In the genomic region with DNA sequence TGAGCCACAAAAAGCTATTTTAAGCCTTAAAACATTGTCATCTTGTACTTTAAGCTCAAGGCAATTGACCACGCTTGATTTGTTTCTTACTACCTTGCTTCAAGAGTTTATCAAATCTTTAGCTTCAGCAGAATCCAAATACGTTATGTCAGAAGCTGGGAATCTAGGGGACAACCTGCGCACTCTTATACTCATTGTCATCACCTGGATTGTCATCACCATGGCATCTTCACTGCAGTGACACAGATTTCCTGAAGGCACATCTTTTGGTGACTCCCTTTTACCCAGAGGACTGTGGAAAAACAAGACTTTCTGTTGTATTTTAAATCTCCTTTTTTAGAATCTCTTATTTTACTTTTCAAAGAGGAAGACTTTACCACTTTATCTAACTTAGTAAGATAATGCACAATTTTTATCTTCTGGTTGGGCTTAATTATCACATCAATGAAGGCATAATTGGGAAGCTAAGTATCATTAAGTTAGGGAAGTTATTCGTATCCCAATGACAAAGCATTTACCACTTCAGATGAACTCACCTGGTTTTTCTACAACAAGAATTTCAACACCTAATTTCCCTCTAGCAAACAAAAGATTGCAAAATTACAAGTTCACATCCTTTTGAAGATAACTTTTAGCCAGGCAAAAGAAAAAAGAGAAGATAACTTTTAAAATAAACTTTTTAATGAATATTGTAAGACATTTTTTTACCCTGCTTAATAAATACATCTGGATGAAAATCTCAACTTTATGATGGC, we compare ENCODE assay signal across 27 cellular contexts.
"Had no signal": no experiment of that assay in that cellular context is flagged by ENCODE, and none has a peak within 500 bp of the region (broad histone marks: within the 10 kb centered on the region; RNA-seq: fewer than 3 reads in every experiment).

No MANE protein-coding gene starts in this region.

- H3K36me3 ChIP-seq: gastroesophageal sphincter, ovary, stomach, suprapubic skin, tibial artery had no signal

- H3K27me3 ChIP-seq: left lung, ovary, suprapubic skin had no signal

- H3K9me3 ChIP-seq: gastroesophageal sphincter, left lung, mucosa of descending colon, ovary, stomach, suprapubic skin, tibial artery had no signal

- H3K27me3 Mint-ChIP-seq: activated CD4-positive, alpha-beta memory T cell treated with anti-CD3 and anti-CD28 coated beads, Interleukin-2, amount 10 ng/mL, durations not matched to agents 7 days and 5 days; activated CD4-positive, alpha-beta T cell treated with anti-CD3 and anti-CD28 coated beads, Interleukin-2, amount 10 ng/mL, durations not matched to agents 7 days and 5 days; activated T-cell treated with anti-CD3 and anti-CD28 coated beads, Interleukin-2, amount 50 U/mL, for 24 hours had no signal

- H3K4me3 ChIP-seq: gastroesophageal sphincter, left lung, lung, mucosa of descending colon, ovary, skin epidermis, stomach, suprapubic skin, tibial artery had no signal

- H3K9me3 Mint-ChIP-seq: activated CD4-positive, alpha-beta memory T cell treated with anti-CD3 and anti-CD28 coated beads, Interleukin-2, amount 10 ng/mL, durations not matched to agents 7 days and 5 days; activated CD4-positive, alpha-beta T cell treated with anti-CD3 and anti-CD28 coated beads, Interleukin-2, amount 10 ng/mL, durations not matched to agents 7 days and 5 days; activated T-cell treated with anti-CD3 and anti-CD28 coated beads, Interleukin-2, amount 50 U/mL, for 24 hours; nephron progenitor cell had no signal

- H3K4me1 ChIP-seq: gastroesophageal sphincter, stomach, suprapubic skin, tibial artery had no signal

- H3K27ac ChIP-seq: gastroesophageal sphincter, ovary, skin epidermis, stomach, suprapubic skin, tibial artery had no signal

- DNase-seq: activated CD4-positive, alpha-beta memory T cell treated with anti-CD3 and anti-CD28 coated beads, Interleukin-2, amount 10 ng/mL, durations not matched to agents 7 days and 5 days; activated CD4-positive, alpha-beta T cell treated with anti-CD3 and anti-CD28 coated beads for 1 hour; activated CD4-positive, alpha-beta T cell treated with anti-CD3 and anti-CD28 coated beads, Interleukin-2, amount 10 ng/mL, durations not matched to agents 7 days and 5 days; activated CD8-positive, alpha-beta memory T cell treated with anti-CD3 and anti-CD28 coated beads, Interleukin-2, amount 50 U/mL, for 48 hours; activated gamma-delta T cell treated with Interleukin-2 at 50 U/mL for 16 hours; activated naive CD4-positive, alpha-beta T cell treated with anti-CD3 and anti-CD28 coated beads, Interleukin-2, amount 50 U/mL, for 16 hours; activated T-cell treated with anti-CD3 and anti-CD28 coated beads, Interleukin-2, amount 50 U/mL, for 24 hours; anterior cingulate cortex; dermis blood vessel endothelial cell; effector CD4-positive, alpha-beta T cell; hypothalamus; kidney glomerular epithelial cell; left lung; mucosa of descending colon; nephron progenitor cell; ovary; stimulated activated CD4-positive, alpha-beta T cell treated with anti-CD3 and anti-CD28 coated beads, Interleukin-12 subunit alpha, Interleukin-12 subunit beta, amount 100 ng/mL, for 4 hours; stimulated activated CD4-positive, alpha-beta T cell treated with anti-CD3 and anti-CD28 coated beads, Interleukin-4, amount 100 ng/mL, for 1 hour; stomach; T-helper 2 cell; tibial artery had no signal

- ATAC-seq: gastroesophageal sphincter, left lung, mucosa of descending colon, sciatic nerve had no signal

- H3K27ac Mint-ChIP-seq: activated CD4-positive, alpha-beta memory T cell treated with anti-CD3 and anti-CD28 coated beads, Interleukin-2, amount 10 ng/mL, durations not matched to agents 7 days and 5 days; activated CD4-positive, alpha-beta T cell treated with anti-CD3 and anti-CD28 coated beads, Interleukin-2, amount 10 ng/mL, durations not matched to agents 7 days and 5 days; activated T-cell treated with anti-CD3 and anti-CD28 coated beads, Interleukin-2, amount 50 U/mL, for 24 hours; nephron progenitor cell; progenitor cell of endocrine pancreas had no signal

- H3K4me3 Mint-ChIP-seq: activated CD4-positive, alpha-beta memory T cell treated with anti-CD3 and anti-CD28 coated beads, Interleukin-2, amount 10 ng/mL, durations not matched to agents 7 days and 5 days; activated CD4-positive, alpha-beta T cell treated with anti-CD3 and anti-CD28 coated beads, Interleukin-2, amount 10 ng/mL, durations not matched to agents 7 days and 5 days; activated T-cell treated with anti-CD3 and anti-CD28 coated beads, Interleukin-2, amount 50 U/mL, for 24 hours; nephron progenitor cell had no signal
